In genomic region chr10:32445036-32445435, GRCh38 we compare ENCODE assay signal across 8 cellular contexts. TPM values are rescaled to one million over a fixed set of nuclear protein-coding genes. Genes with fewer than 3 reads are reported as not detected.
DNase-seq lines count a peak whose midpoint lies in the region; ATAC-seq and TF ChIP-seq lines count a peak whose summit lies in the region.

No MANE protein-coding gene starts in this region.

- H3K27me3 Mint-ChIP-seq in CD8-positive, alpha-beta memory T cell = no peaks in the 10 kb centered on the region
- peaks cover 34% of the 10 kb centered on the region for H3K27me3 Mint-ChIP-seq in osteocyte (ENCODE audit: unreplicated experiment)

- H3K27ac ChIP-seq in CD8-positive, alpha-beta memory T cell (ENCODE audit: low read depth, low read length) = no peak overlapping the region
- H3K27ac ChIP-seq in coronary artery = no peak overlapping the region

- H3K36me3 Mint-ChIP-seq in CD8-positive, alpha-beta memory T cell = peaks cover 2 to 12% (median 7%) of the 10 kb centered on the region in 3 donors
- peaks cover 2% of the 10 kb centered on the region for H3K36me3 Mint-ChIP-seq in osteocyte (ENCODE audit: unreplicated experiment)

- H3K4me3 Mint-ChIP-seq in CD8-positive, alpha-beta memory T cell = peak overlapping the region; percentile 94 to 98 (median 97)
- no peak overlapping the region for H3K4me3 Mint-ChIP-seq in osteocyte (ENCODE audit: unreplicated experiment)

- H3K27me3 ChIP-seq in CD8-positive, alpha-beta memory T cell (ENCODE audit: insufficient read depth, low read length, poor library complexity, severe bottlenecking) = no peaks in the 10 kb centered on the region

- CTCF ChIA-PET in CD8-positive, alpha-beta memory T cell (lab: Charles Lee) = interaction anchor here (0.9 to 1.8 kb wide), 10 partner anchors 8 to 99 kb away, joined by 3 to 15 read pairs (median 5); no protein-coding TSS in a partner anchor

- H3K4me1 ChIP-seq in CD8-positive, alpha-beta memory T cell (ENCODE audit: insufficient read depth, low read length) = peaks cover 5% of the 10 kb centered on the region

- no peak for DNase-seq in CD8-positive, alpha-beta memory T cell
- DNase-seq in LNCaP clone FGC (ENCODE audit: low read depth) (no peak), coronary artery (ENCODE audit: low spot score) (no peak), osteocyte (ENCODE audit: extremely low spot score, unreplicated experiment) (no peak), posterior vena cava (ENCODE audit: low spot score) (no peak), cerebellar cortex (ENCODE audit: low spot score) (no peak)

- intact Hi-C loops in posterior vena cava (cut with DNase I) = loop anchor here in 1 of 2 donors (5.0 to 10.0 kb wide), 2 partner anchors 68 to 190 kb away; no protein-coding TSS in a partner anchor

- no peaks in the 10 kb centered on the region for H3K36me3 ChIP-seq in CD8-positive, alpha-beta memory T cell (ENCODE audit: insufficient read depth, low read length)

- peak overlapping the region; percentile 12 for H3K4me3 ChIP-seq in CD8-positive, alpha-beta memory T cell (ENCODE audit: low read length)
- peak overlapping the region; percentile 89 for H3K4me3 ChIP-seq in LNCaP clone FGC (ENCODE audit: low read depth, low read length)
- H3K4me3 ChIP-seq in coronary artery = peak overlapping the region; percentile 77

- POLR2A ChIA-PET in CD8-positive, alpha-beta memory T cell (lab: Charles Lee) = interaction anchor here (0.6 to 1.8 kb wide), 6 partner anchors 14 to 514 kb away, joined by 3 to 39 read pairs (median 4); no protein-coding TSS in a partner anchor

- no peak for ATAC-seq in GM21447 (IDR thresholded peaks at IDR 0.05; ENCODE audit: unreplicated experiment)
- ATAC-seq in HG02970 (IDR thresholded peaks at IDR 0.05; ENCODE audit: low FRiP score, unreplicated experiment) = no peak

- peak overlapping the region in 7 of 8 donors; percentile 17 to 100 (median 99) for H3K27ac Mint-ChIP-seq in CD8-positive, alpha-beta memory T cell
- H3K27ac Mint-ChIP-seq in osteocyte (ENCODE audit: unreplicated experiment) = peak overlapping the region; percentile 99

- TF ChIP-seq CTCF in LNCaP clone FGC (IDR thresholded peaks at IDR 0.05; ENCODE audit: control insufficient read depth, extremely low read depth, insufficient read depth) = no peak
- no peak for TF ChIP-seq CTCF in coronary artery (IDR thresholded peaks at IDR 0.05)
- TF ChIP-seq CTCF in osteocyte (IDR thresholded peaks at IDR 0.05) = no peak

- no peaks in the 10 kb centered on the region for H3K9me3 Mint-ChIP-seq in CD8-positive, alpha-beta memory T cell
- H3K9me3 Mint-ChIP-seq in osteocyte (ENCODE audit: unreplicated experiment) = peaks cover 5% of the 10 kb centered on the region

- no peaks in the 10 kb centered on the region for H3K9me3 ChIP-seq in CD8-positive, alpha-beta memory T cell (ENCODE audit: low read length)

- H3K4me1 Mint-ChIP-seq in CD8-positive, alpha-beta memory T cell = peaks cover 8 to 26% (median 24%) of the 10 kb centered on the region in 3 donors
- H3K4me1 Mint-ChIP-seq in osteocyte (ENCODE audit: unreplicated experiment) = peaks cover 13% of the 10 kb centered on the region

RNA-seq across cellular contexts. Expression of gene CCDC7, which starts 0.9 kb away (rescaled TPM):
- total RNA-seq in CD8-positive, alpha-beta memory T cell = 10 to 100 TPM; 11.6 to 12.1 TPM
- polyA plus RNA-seq in CD8-positive, alpha-beta memory T cell = 12.2 TPM
- 12.5 and 12.6 TPM in 2 replicates for total RNA-seq in osteocyte
- 10 to 100 TPM; 32.1 to 46.4 TPM for total RNA-seq in posterior vena cava

Comparison
In these comparisons a context has a peak if more than half of its experiments do, and no peak if none do; other contexts are left out.
1. H3K4me3 ChIP-seq: peak in every context shown above with its lines; median percentile 89 in LNCaP clone FGC; 77 in coronary artery; 12 in CD8-positive, alpha-beta memory T cell.